Comparison of ENCODE assay signal across 25 cellular contexts in the genomic region with DNA sequence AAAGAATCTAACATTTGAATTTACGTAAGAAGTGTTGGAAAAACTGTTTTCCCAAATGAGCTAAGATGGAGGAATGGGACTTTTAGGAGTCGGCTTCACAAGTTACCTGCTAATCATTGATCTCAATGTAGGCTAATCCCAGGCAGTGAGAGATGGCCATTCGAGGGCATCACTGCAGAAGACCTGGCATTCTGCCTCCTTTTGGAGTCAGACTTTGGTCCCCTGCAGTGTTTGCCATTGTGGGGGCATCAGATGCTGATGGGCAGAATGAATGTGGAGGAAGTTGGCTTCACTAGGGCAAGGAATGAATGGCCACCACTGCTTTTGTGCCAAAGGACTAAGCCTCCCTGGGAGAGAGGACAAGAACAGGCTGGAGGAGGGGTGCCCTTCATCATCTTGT. TPM values are rescaled to one million over a fixed set of nuclear protein-coding genes. Genes with fewer than 3 reads are reported as not detected.
"Had no signal": no experiment of that assay in that cellular context is flagged by ENCODE, and none has a peak within 500 bp of the region (broad histone marks: within the 10 kb centered on the region; RNA-seq: fewer than 3 reads in every experiment).

No MANE protein-coding gene starts in this region.

- H3K27me3 ChIP-seq: brain microvascular endothelial cell had no signal

- H3K36me3 ChIP-seq: brain microvascular endothelial cell, cardiac muscle cell had no signal

- H3K27ac ChIP-seq: brain microvascular endothelial cell, cardiac muscle cell, PC-9 had no signal

- DNase-seq: activated CD4-positive, alpha-beta memory T cell treated with anti-CD3 and anti-CD28 coated beads, Interleukin-2, amount 10 ng/mL, durations not matched to agents 7 days and 5 days; activated CD4-positive, alpha-beta T cell treated with anti-CD3 and anti-CD28 coated beads, Interleukin-2, amount 50 U/mL, for 1 hour; activated CD4-positive, CD25-positive, alpha-beta regulatory T cell; activated gamma-delta T cell; activated naive CD4-positive, alpha-beta T cell treated with anti-CD3 and anti-CD28 coated beads for 36 hours; activated T-cell treated with anti-CD3 and anti-CD28 coated beads for 4 hours; activated T-cell treated with anti-CD3 and anti-CD28 coated beads, Interleukin-2, amount 50 U/mL, for 48 hours; brain microvascular endothelial cell; cerebellar nuclear complex; Kasumi-1; NCI-H1417; NCI-H1930; NCI-H2171; NCI-H2227 treated with DMSO at 0.1 percent for 48 hours; NCI-H446 treated with DMSO at 0.1 percent for 48 hours; NCI-H524 treated with DMSO at 0.1 percent for 48 hours; NCI-H82; PC-9; SIG-M5; T-helper 17 cell; T-helper 9 cell had no signal

- H3K9me3 Mint-ChIP-seq: activated CD4-positive, alpha-beta memory T cell treated with anti-CD3 and anti-CD28 coated beads, Interleukin-2, amount 10 ng/mL, durations not matched to agents 7 days and 5 days; activated naive CD4-positive, alpha-beta T cell treated with anti-CD3 and anti-CD28 coated beads for 36 hours; activated T-helper 17 cell treated with anti-CD3 and anti-CD28 coated beads, Interleukin-2, amount 50 U/mL, for 72 hours had no signal

- H3K4me2 ChIP-seq: PC-9 had no signal

- H2AFZ ChIP-seq: PC-9 had no signal

- H3K4me3 ChIP-seq: cardiac muscle cell, PC-9 had no signal

- ATAC-seq: activated T-helper 17 cell treated with anti-CD3 and anti-CD28 coated beads, Interleukin-2, amount 50 U/mL, for 72 hours; T-helper 17 cell had no signal

- H3K27ac Mint-ChIP-seq: activated CD4-positive, alpha-beta memory T cell treated with anti-CD3 and anti-CD28 coated beads, Interleukin-2, amount 10 ng/mL, durations not matched to agents 7 days and 5 days; activated naive CD4-positive, alpha-beta T cell treated with anti-CD3 and anti-CD28 coated beads for 36 hours; activated naive CD8-positive, alpha-beta T cell; activated T-helper 17 cell treated with anti-CD3 and anti-CD28 coated beads, Interleukin-2, amount 50 U/mL, for 72 hours; T-helper 17 cell had no signal

- H3K4me3 Mint-ChIP-seq: activated CD4-positive, alpha-beta memory T cell treated with anti-CD3 and anti-CD28 coated beads, Interleukin-2, amount 10 ng/mL, durations not matched to agents 7 days and 5 days; activated naive CD4-positive, alpha-beta T cell treated with anti-CD3 and anti-CD28 coated beads for 36 hours; activated naive CD8-positive, alpha-beta T cell; activated T-helper 17 cell treated with anti-CD3 and anti-CD28 coated beads, Interleukin-2, amount 50 U/mL, for 72 hours; T-helper 17 cell had no signal

- H3K4me1 Mint-ChIP-seq: activated T-helper 17 cell treated with anti-CD3 and anti-CD28 coated beads, Interleukin-2, amount 50 U/mL, for 72 hours had no signal

RNA-seq across cellular contexts. Expression of gene NKX2-2, which starts 55.7 kb away (rescaled TPM):
- total RNA-seq: activated CD4-positive, alpha-beta memory T cell treated with anti-CD3 and anti-CD28 coated beads, Interleukin-2, amount 10 ng/mL, durations not matched to agents 7 days and 5 days; activated CD8-positive, alpha-beta memory T cell treated with anti-CD3 and anti-CD28 coated beads for 36 hours; activated naive CD4-positive, alpha-beta T cell treated with anti-CD3 and anti-CD28 coated beads for 36 hours; activated T-helper 17 cell treated with anti-CD3 and anti-CD28 coated beads, Interleukin-2, amount 50 U/mL, for 72 hours; cardiac muscle cell; PC-9; T-helper 17 cell had no signal
- polyA plus RNA-seq: cardiac muscle cell had no signal
